27 cellular contexts compared by ENCODE assay signal in genomic region chr5:16844952-16845351, GRCh38.
DNase-seq lines count a peak whose midpoint lies in the region; ATAC-seq, FAIRE-seq and TF ChIP-seq lines count a peak whose summit lies in the region.
"Had no signal": no experiment of that assay in that cellular context is flagged by ENCODE, and none has a peak within 500 bp of the region (broad histone marks: within the 10 kb centered on the region; RNA-seq: fewer than 3 reads in every experiment).

No MANE protein-coding gene starts in this region.

- no peak overlapping the region for H3K27ac Mint-ChIP-seq in activated naive CD4-positive, alpha-beta T cell treated with anti-CD3 and anti-CD28 coated beads, Interleukin-2, amount 50 U/mL, for 72 hours
- H3K27ac Mint-ChIP-seq: activated CD8-positive, alpha-beta T cell treated with anti-CD3 and anti-CD28 coated beads for 36 hours; activated naive CD4-positive, alpha-beta T cell treated with anti-CD3 and anti-CD28 coated beads for 36 hours; activated T-cell treated with anti-CD3 and anti-CD28 coated beads, Interleukin-2, amount 50 U/mL, for 24 hours; effector memory CD8-positive, alpha-beta T cell; T-helper 2 cell treated with Interferon-gamma antibody and Interleukin-4, amounts not matched to agents 5 μg/mL and 100 μg/mL, for 36 hours had no signal

- TF ChIP-seq CTCF in bronchial epithelial cell (IDR thresholded peaks at IDR 0.05; ENCODE audit: insufficient read depth, low read length, severe bottlenecking), result peak; percentile 16
- TF ChIP-seq CTCF in pancreas (IDR thresholded peaks at IDR 0.05), result no peak

- DNase-seq in DMS53 (lab: John Stamatoyannopoulos, UW) (peak; percentile 39), DMS53 treated with DMSO at 0.1 percent for 48 hours (lab: John Stamatoyannopoulos, UW; ENCODE audit: unreplicated experiment) (no peak), bronchial epithelial cell (ENCODE audit: low read depth) (no peak), pancreas (no peak), foreskin melanocyte (no peak), retina (no peak)
- no peak for DNase-seq in activated naive CD4-positive, alpha-beta T cell treated with anti-CD3 and anti-CD28 coated beads, Interleukin-2, amount 50 U/mL, for 72 hours (ENCODE audit: low spot score in 2 of 2)
- DNase-seq: activated CD4-positive, CD25-positive, alpha-beta regulatory T cell; activated CD8-positive, alpha-beta T cell treated with anti-CD3 and anti-CD28 coated beads for 36 hours; activated naive CD4-positive, alpha-beta T cell treated with anti-CD3 and anti-CD28 coated beads for 36 hours; activated T-cell treated with anti-CD3 and anti-CD28 coated beads, Interleukin-2, amount 50 U/mL, for 24 hours; anterior cingulate cortex; C1 segment of cervical spinal cord; effector memory CD8-positive, alpha-beta T cell; GOT3; heart right ventricle; KG1; NCI-H1092 treated with DMSO at 0.1 percent for 48 hours; NCI-H2081 treated with DMSO at 0.1 percent for 48 hours; NCI-H524 treated with DMSO at 0.1 percent for 48 hours; ovary; stimulated activated CD4-positive, alpha-beta T cell treated with anti-CD3 and anti-CD28 coated beads, Interleukin-2, amount 100 ng/mL, for 48 hours had no signal

- no peaks in the 10 kb centered on the region for H3K9me3 Mint-ChIP-seq in activated naive CD4-positive, alpha-beta T cell treated with anti-CD3 and anti-CD28 coated beads, Interleukin-2, amount 50 U/mL, for 72 hours
- H3K9me3 Mint-ChIP-seq: activated CD8-positive, alpha-beta T cell treated with anti-CD3 and anti-CD28 coated beads for 36 hours; activated naive CD4-positive, alpha-beta T cell treated with anti-CD3 and anti-CD28 coated beads for 36 hours; activated T-cell treated with anti-CD3 and anti-CD28 coated beads, Interleukin-2, amount 50 U/mL, for 24 hours; T-helper 2 cell treated with Interferon-gamma antibody and Interleukin-4, amounts not matched to agents 5 μg/mL and 100 μg/mL, for 36 hours had no signal

- ATAC-seq in pancreas, result peak; percentile 49 to 70 (median 57)
- ATAC-seq in activated naive CD4-positive, alpha-beta T cell treated with anti-CD3 and anti-CD28 coated beads, Interleukin-2, amount 50 U/mL, for 72 hours, result no peak
- ATAC-seq: activated CD8-positive, alpha-beta T cell treated with anti-CD3 and anti-CD28 coated beads for 36 hours; effector memory CD8-positive, alpha-beta T cell; GM12878; heart right ventricle had no signal

- peak overlapping the region in 1 of 4 donors; percentile 48 for H3K27ac ChIP-seq in pancreas
- H3K27ac ChIP-seq: heart right ventricle, HL-60, ovary, SJSA1 had no signal

- no peaks in the 10 kb centered on the region for H3K36me3 Mint-ChIP-seq in activated naive CD4-positive, alpha-beta T cell treated with anti-CD3 and anti-CD28 coated beads, Interleukin-2, amount 50 U/mL, for 72 hours

- FAIRE-seq in bronchial epithelial cell (lab: Jason Lieb, UNC) (no peak), pancreas (lab: Jason Lieb, UNC) (no peak)
- FAIRE-seq: GM12878 had no signal

- no peaks in the 10 kb centered on the region for H3K9me3 ChIP-seq in pancreas
- H3K9me3 ChIP-seq: heart right ventricle, ovary, SJSA1 had no signal

- H3K4me3 ChIP-seq in bronchial epithelial cell (ENCODE audit: low read depth, low read length) (no peak overlapping the region), pancreas (no peak overlapping the region)
- H3K4me3 ChIP-seq: GM12878, heart right ventricle, ovary, SJSA1 had no signal

- H3K27me3 ChIP-seq in bronchial epithelial cell (ENCODE audit: control insufficient read depth, insufficient read depth, low read length) (no peaks in the 10 kb centered on the region), pancreas (no peaks in the 10 kb centered on the region)
- H3K27me3 ChIP-seq: heart right ventricle, ovary, SJSA1 had no signal

- TF ChIP-seq RAD21 in Ishikawa (IDR thresholded peaks at IDR 0.05; ENCODE audit: low read depth), result peak; percentile 27; the same call in 1 of the 2 replicates

- no peaks in the 10 kb centered on the region for H3K36me3 ChIP-seq in bronchial epithelial cell (ENCODE audit: control insufficient read depth, insufficient read depth, low read length)
- no peaks in the 10 kb centered on the region for H3K36me3 ChIP-seq in pancreas
- H3K36me3 ChIP-seq: heart right ventricle, ovary had no signal

- TF ChIP-seq EP300 in Ishikawa (IDR thresholded peaks at IDR 0.05; ENCODE audit: borderline replicate concordance), result no peak

- H3K4me1 ChIP-seq in pancreas, result peaks cover 6 to 25% (median 21%) of the 10 kb centered on the region in 3 donors
- H3K4me1 ChIP-seq: SJSA1 had no signal

- intact Hi-C loops in pancreas (cut with DNase I), result no loop called here

- 56% methylated on average over 3 of the region's 3 CpGs for WGBS in pancreas, 2 donors

TF ChIP-seq in Ishikawa, 13 proteins besides CTCF, POLR2A, EP300 and RAD21:
- TF ChIP-seq, protein P1, sequence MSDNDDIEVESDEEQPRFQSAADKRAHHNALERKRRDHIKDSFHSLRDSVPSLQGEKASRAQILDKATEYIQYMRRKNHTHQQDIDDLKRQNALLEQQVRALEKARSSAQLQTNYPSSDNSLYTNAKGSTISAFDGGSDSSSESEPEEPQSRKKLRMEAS (IDR thresholded peaks at IDR 0.05), result no peak
- TF ChIP-seq TAF1 (IDR thresholded peaks at IDR 0.05; ENCODE audit: low read depth), result no peak
- no peak for TF ChIP-seq CEBPB (IDR thresholded peaks at IDR 0.05)
- TF ChIP-seq NFIC (IDR thresholded peaks at IDR 0.05), result no peak
- no peak for TF ChIP-seq FOXM1 (IDR thresholded peaks at IDR 0.05; ENCODE audit: borderline replicate concordance, low read depth)
- no peak for TF ChIP-seq TEAD4 (IDR thresholded peaks at IDR 0.05)
- no peak for TF ChIP-seq YY1 (IDR thresholded peaks at IDR 0.05; ENCODE audit: low read depth)
- TF ChIP-seq REST (IDR thresholded peaks at IDR 0.05; ENCODE audit: low read depth), result no peak
- no peak for TF ChIP-seq TCF12 (IDR thresholded peaks at IDR 0.05; ENCODE audit: low read depth)

Comparison
In these comparisons a context has a peak if more than half of its experiments do, and no peak if none do; other contexts are left out.
1. ATAC-seq: peak in pancreas (4 of 4); none in activated naive CD4-positive, alpha-beta T cell treated with anti-CD3 and anti-CD28 coated beads, Interleukin-2, amount 50 U/mL, for 72 hours (0 of 2).